30 cellular contexts compared by ENCODE assay signal in the genomic region with DNA sequence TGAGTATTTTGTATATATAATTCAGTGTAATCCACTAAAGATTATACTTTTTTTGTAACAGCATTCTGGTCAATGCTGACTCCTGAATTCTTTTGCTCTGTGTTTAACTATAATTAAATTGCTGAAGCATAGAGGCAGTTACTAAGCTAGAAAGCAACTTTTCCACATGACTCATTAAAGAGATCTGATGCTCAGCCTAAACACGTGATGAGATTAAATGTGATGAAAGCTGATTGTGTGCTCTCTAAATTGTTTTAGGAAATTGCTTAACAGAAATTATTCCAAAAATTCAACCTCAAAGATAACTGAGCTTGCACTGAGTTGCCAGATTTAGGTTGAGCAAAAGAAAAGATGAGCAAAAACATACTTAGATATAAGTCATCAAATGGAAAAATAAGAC.
"Had no signal": no experiment of that assay in that cellular context is flagged by ENCODE, and none has a peak within 500 bp of the region (broad histone marks: within the 10 kb centered on the region; RNA-seq: fewer than 3 reads in every experiment).

No MANE protein-coding gene starts in this region.

- H3K27ac ChIP-seq: breast epithelium, foreskin keratinocyte, heart left ventricle, lower lobe of right lung, pancreas, prostate gland, right atrium auricular region, stomach, suprapubic skin, tibial nerve, WERI-Rb-1 had no signal

- H3K36me3 ChIP-seq: breast epithelium, heart left ventricle, lower lobe of right lung, pancreas, prostate gland, right atrium auricular region, stomach, suprapubic skin, tibial nerve, WERI-Rb-1 had no signal

- ATAC-seq: activated CD4-positive, CD25-positive, alpha-beta regulatory T cell treated with anti-CD3 and anti-CD28 coated beads, Interleukin-2, amount 50 U/mL, for 24 hours; foreskin keratinocyte; heart left ventricle; left lobe of liver; lower lobe of right lung; naive thymus-derived CD8-positive, alpha-beta T cell; pancreas; stimulated activated naive B cell treated with anti-CD40 and anti-IgM and Interleukin-4, amounts not matched to agents 10 μg/mL and 1 μg/mL and 100 μg/mL, for 72 hours had no signal

- H3K4me3 ChIP-seq: breast epithelium, heart left ventricle, lower lobe of right lung, pancreas, prostate gland, right atrium auricular region, smooth muscle cell, stomach, suprapubic skin, tibial nerve had no signal

- H3K9me3 ChIP-seq: pancreas, prostate gland, suprapubic skin had no signal

- H3K4me1 ChIP-seq: breast epithelium, foreskin keratinocyte, heart left ventricle, lower lobe of right lung, pancreas, prostate gland, right atrium auricular region, stomach, suprapubic skin, tibial nerve had no signal

- DNase-seq: activated CD4-positive, alpha-beta T cell treated with anti-CD3 and anti-CD28 coated beads for 48 hours; activated CD4-positive, alpha-beta T cell treated with anti-CD3 and anti-CD28 coated beads, Interleukin-2, amount 50 U/mL, for 48 hours; activated CD8-positive, alpha-beta memory T cell treated with anti-CD3 and anti-CD28 coated beads, Interleukin-2, amount 50 U/mL, for 4 hours; activated gamma-delta T cell; activated naive CD4-positive, alpha-beta T cell treated with anti-CD3 and anti-CD28 coated beads, Interleukin-2, amount 50 U/mL, for 16 hours; activated T-cell treated with anti-CD3 and anti-CD28 coated beads, Interleukin-2, amount 50 U/mL, for 24 hours; amygdala; dermis blood vessel endothelial cell; effector CD8-positive, alpha-beta T cell; foreskin keratinocyte; heart left ventricle; hypothalamus; lower lobe of right lung; mesenchymal stem cell; naive thymus-derived CD8-positive, alpha-beta T cell; nucleus accumbens; pancreas; stimulated activated CD4-positive, alpha-beta T cell treated with anti-CD3 and anti-CD28 coated beads, Interleukin-1b, Interleukin-23, amount 100 ng/mL, for 48 hours; stimulated activated naive B cell treated with anti-CD40 and anti-IgM and Interleukin-4, amounts not matched to agents 10 μg/mL and 1 μg/mL and 100 μg/mL, for 72 hours; stomach; T-helper 9 cell; WERI-Rb-1 had no signal

- H3K27me3 ChIP-seq: breast epithelium, foreskin keratinocyte, heart left ventricle, pancreas, right atrium auricular region, stomach, suprapubic skin, tibial nerve had no signal

- H3K4me2 ChIP-seq: smooth muscle cell had no signal
